8 cellular contexts compared by ENCODE assay signal in the genomic region with DNA sequence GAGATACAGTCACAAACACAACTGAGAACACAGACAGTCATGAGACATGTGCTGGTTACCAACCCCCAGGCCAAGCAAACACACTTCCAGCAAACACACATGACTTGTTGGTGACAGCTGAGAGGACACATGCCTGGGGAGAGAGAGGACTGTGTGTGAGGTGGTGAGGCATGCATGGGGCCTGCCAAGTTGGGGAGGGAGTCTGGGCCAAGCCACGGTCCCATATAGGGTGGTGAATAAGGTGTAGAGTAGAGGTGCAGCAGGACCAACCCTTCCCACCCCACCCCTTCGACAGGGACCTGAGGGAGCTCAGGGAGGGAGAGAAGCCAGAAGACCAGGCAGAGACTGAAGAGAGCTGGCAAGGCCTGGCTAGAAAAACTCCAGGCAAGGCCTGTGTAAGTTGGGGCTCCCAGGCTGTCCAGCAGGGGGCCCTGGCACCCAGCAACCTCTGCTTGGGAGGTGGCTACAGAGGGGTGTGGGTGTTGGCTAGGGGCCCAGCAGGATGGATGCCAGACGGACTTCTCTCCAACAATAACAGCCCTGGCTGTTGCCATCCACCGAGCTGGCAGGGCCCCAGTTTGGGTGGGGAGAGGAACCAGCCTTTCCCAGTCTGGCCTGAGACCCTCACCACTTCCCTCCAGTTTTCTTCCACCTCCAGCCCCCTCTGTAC. TPM values are rescaled to one million over a fixed set of nuclear protein-coding genes. Genes with fewer than 3 reads are reported as not detected.
DNase-seq lines count a peak whose midpoint lies in the region; ATAC-seq, FAIRE-seq and TF ChIP-seq lines count a peak whose summit lies in the region.

No MANE protein-coding gene starts in this region.

- H3K9me3 Mint-ChIP-seq in activated naive CD8-positive, alpha-beta T cell treated with anti-CD3 and anti-CD28 coated beads, Interleukin-2, amount 10 ng/mL, durations not matched to agents 7 days and 5 days: no peaks in the 10 kb centered on the region

- in situ Hi-C loops in Caki2 (cut with HindIII; ENCODE audit: low pct_unique_long_range_greater_than_20kb, low sequenced_read_pairs): no loop called here

- intact Hi-C loops in Right ventricle myocardium inferior (cut with DNase I) (loop anchor here (1.0 to 10.0 kb wide), 2 partner anchors 13 to 447 kb away; a partner anchor contains a TSS), prostate gland (cut with DNase I) (no loop called here)

- no peak overlapping the region for H3K4me3 ChIP-seq in MG63
- no peak overlapping the region for H3K4me3 ChIP-seq in prostate gland

- peaks cover 17% of the 10 kb centered on the region for H3K4me1 ChIP-seq in prostate gland (replicated peaks)

- no peak overlapping the region for H3K4me3 Mint-ChIP-seq in activated naive CD8-positive, alpha-beta T cell treated with anti-CD3 and anti-CD28 coated beads, Interleukin-2, amount 10 ng/mL, durations not matched to agents 7 days and 5 days

- no peaks in the 10 kb centered on the region for H3K36me3 Mint-ChIP-seq in activated naive CD8-positive, alpha-beta T cell treated with anti-CD3 and anti-CD28 coated beads, Interleukin-2, amount 10 ng/mL, durations not matched to agents 7 days and 5 days

- ATAC-seq in GM21526 (IDR thresholded peaks at IDR 0.05; ENCODE audit: low FRiP score, unreplicated experiment) (peak; percentile 49), SK-N-SH treated with all-trans-retinoic acid at 6 μM for 48 hours (peak; percentile 78), Right ventricle myocardium inferior (peak; percentile 62)
- peak; percentile 65 for ATAC-seq in activated naive CD8-positive, alpha-beta T cell treated with anti-CD3 and anti-CD28 coated beads, Interleukin-2, amount 10 ng/mL, durations not matched to agents 7 days and 5 days (ENCODE audit: low read depth)

- H3K27me3 ChIP-seq in MG63 (no peaks in the 10 kb centered on the region), prostate gland (replicated peaks; ENCODE audit: insufficient read depth) (no peaks in the 10 kb centered on the region)

- no peak for TF ChIP-seq POLR2A in prostate gland (IDR thresholded peaks at IDR 0.05)

- FAIRE-seq in urothelium cell line (lab: Jason Lieb, UNC): no peak

- peak; percentile 39 to 92 (median 72) for TF ChIP-seq CTCF in prostate gland (IDR thresholded peaks at IDR 0.05)

- peaks cover 37% of the 10 kb centered on the region for H3K4me1 Mint-ChIP-seq in activated naive CD8-positive, alpha-beta T cell treated with anti-CD3 and anti-CD28 coated beads, Interleukin-2, amount 10 ng/mL, durations not matched to agents 7 days and 5 days

- POLR2A ChIA-PET in activated naive CD8-positive, alpha-beta T cell treated with anti-CD3 and anti-CD28 coated beads, Interleukin-2, amount 10 ng/mL, durations not matched to agents 7 days and 5 days (lab: Charles Lee): interaction anchor here (5.6 kb wide), 1 partner anchor 26 kb away, joined by 44 read pairs; a partner anchor contains a TSS

- 23% methylated on average over 4 of the region's 4 CpGs for WGBS in prostate gland

- peak overlapping the region; percentile 78 to 89 for H3K27ac ChIP-seq in prostate gland

- H3K27ac Mint-ChIP-seq in activated naive CD8-positive, alpha-beta T cell treated with anti-CD3 and anti-CD28 coated beads, Interleukin-2, amount 10 ng/mL, durations not matched to agents 7 days and 5 days: peak overlapping the region; percentile 12

- peaks cover 11% of the 10 kb centered on the region for H3K27me3 Mint-ChIP-seq in activated naive CD8-positive, alpha-beta T cell treated with anti-CD3 and anti-CD28 coated beads, Interleukin-2, amount 10 ng/mL, durations not matched to agents 7 days and 5 days

- no peaks in the 10 kb centered on the region for H3K9me3 ChIP-seq in MG63
- no peaks in the 10 kb centered on the region for H3K9me3 ChIP-seq in prostate gland

- H3K36me3 ChIP-seq in MG63: peaks cover 10% of the 10 kb centered on the region
- no peaks in the 10 kb centered on the region for H3K36me3 ChIP-seq in prostate gland

- DNase-seq in Caki2 (ENCODE audit: low read depth): peak; percentile 87
- DNase-seq in MG63: peak; percentile 100
- peak; percentile 80 for DNase-seq in activated naive CD8-positive, alpha-beta T cell treated with anti-CD3 and anti-CD28 coated beads, Interleukin-2, amount 10 ng/mL, durations not matched to agents 7 days and 5 days
- DNase-seq in Right ventricle myocardium inferior (ENCODE audit: missing footprints): peak; percentile 92
- peak; percentile 88 for DNase-seq in prostate gland (ENCODE audit: low spot score)
- DNase-seq in urothelium cell line (ENCODE audit: low spot score): peak; percentile 85

TF ChIP-seq in SK-N-SH treated with all-trans-retinoic acid at 6 μM for 48 hours, 23 proteins besides CTCF, POLR2A, EP300 and RAD21:
- TF ChIP-seq ZFP3 (CRISPR knock-in tag; IDR thresholded peaks at IDR 0.05): 0 out of 2 replicates have a peak, but pooled peaks have one; percentile 35
- no peak for TF ChIP-seq OSR1 (CRISPR knock-in tag; IDR thresholded peaks at IDR 0.05)
- TF ChIP-seq, protein P1, sequence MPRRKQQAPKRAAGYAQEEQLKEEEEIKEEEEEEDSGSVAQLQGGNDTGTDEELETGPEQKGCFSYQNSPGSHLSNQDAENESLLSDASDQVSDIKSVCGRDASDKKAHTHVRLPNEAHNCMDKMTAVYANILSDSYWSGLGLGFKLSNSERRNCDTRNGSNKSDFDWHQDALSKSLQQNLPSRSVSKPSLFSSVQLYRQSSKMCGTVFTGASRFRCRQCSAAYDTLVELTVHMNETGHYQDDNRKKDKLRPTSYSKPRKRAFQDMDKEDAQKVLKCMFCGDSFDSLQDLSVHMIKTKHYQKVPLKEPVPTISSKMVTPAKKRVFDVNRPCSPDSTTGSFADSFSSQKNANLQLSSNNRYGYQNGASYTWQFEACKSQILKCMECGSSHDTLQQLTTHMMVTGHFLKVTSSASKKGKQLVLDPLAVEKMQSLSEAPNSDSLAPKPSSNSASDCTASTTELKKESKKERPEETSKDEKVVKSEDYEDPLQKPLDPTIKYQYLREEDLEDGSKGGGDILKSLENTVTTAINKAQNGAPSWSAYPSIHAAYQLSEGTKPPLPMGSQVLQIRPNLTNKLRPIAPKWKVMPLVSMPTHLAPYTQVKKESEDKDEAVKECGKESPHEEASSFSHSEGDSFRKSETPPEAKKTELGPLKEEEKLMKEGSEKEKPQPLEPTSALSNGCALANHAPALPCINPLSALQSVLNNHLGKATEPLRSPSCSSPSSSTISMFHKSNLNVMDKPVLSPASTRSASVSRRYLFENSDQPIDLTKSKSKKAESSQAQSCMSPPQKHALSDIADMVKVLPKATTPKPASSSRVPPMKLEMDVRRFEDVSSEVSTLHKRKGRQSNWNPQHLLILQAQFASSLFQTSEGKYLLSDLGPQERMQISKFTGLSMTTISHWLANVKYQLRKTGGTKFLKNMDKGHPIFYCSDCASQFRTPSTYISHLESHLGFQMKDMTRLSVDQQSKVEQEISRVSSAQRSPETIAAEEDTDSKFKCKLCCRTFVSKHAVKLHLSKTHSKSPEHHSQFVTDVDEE (CRISPR knock-in tag; IDR thresholded peaks at IDR 0.05): peak; percentile 54; the same call in 1 of the 2 replicates

RNA-seq across cellular contexts. Expression of a gene that starts 2.0 kb away (rescaled TPM):
- total RNA-seq in Caki2 (2014; rRNA removed; shearing (Covaris generic); ENCODE audit: low replicate concordance): 47.6 and 55.5 TPM in 2 replicates
- 118 and 130 TPM in 2 replicates for total RNA-seq in MG63 (2014; rRNA removed; shearing (Covaris generic); ENCODE audit: low replicate concordance)
- 10 to 100 TPM; 22.5 to 24.0 TPM for total RNA-seq in activated naive CD8-positive, alpha-beta T cell treated with anti-CD3 and anti-CD28 coated beads, Interleukin-2, amount 10 ng/mL, durations not matched to agents 7 days and 5 days
- 170 TPM for total RNA-seq in Right ventricle myocardium inferior
- 10 to 100 TPM; 18.5 to 58.9 TPM for total RNA-seq in prostate gland

RNA-seq across cellular contexts. Expression of a gene that starts 4.7 kb away (rescaled TPM):
- not detected in 2 replicates for total RNA-seq in Caki2 (2014; rRNA removed; shearing (Covaris generic); ENCODE audit: low replicate concordance)
- not detected in 2 replicates for total RNA-seq in MG63 (2014; rRNA removed; shearing (Covaris generic); ENCODE audit: low replicate concordance)
- not detected for total RNA-seq in activated naive CD8-positive, alpha-beta T cell treated with anti-CD3 and anti-CD28 coated beads, Interleukin-2, amount 10 ng/mL, durations not matched to agents 7 days and 5 days
- total RNA-seq in Right ventricle myocardium inferior: not detected
- total RNA-seq in prostate gland: not detected

RNA-seq across cellular contexts. Expression of a gene that starts 25.5 kb away (rescaled TPM):
- total RNA-seq in Caki2 (2014; rRNA removed; shearing (Covaris generic); ENCODE audit: low replicate concordance): 807 and 852 TPM in 2 replicates
- 5,432 and 5,573 TPM in 2 replicates for total RNA-seq in MG63 (2014; rRNA removed; shearing (Covaris generic); ENCODE audit: low replicate concordance)
- 100 to 1,000 TPM; 453 to 466 TPM for total RNA-seq in activated naive CD8-positive, alpha-beta T cell treated with anti-CD3 and anti-CD28 coated beads, Interleukin-2, amount 10 ng/mL, durations not matched to agents 7 days and 5 days
- total RNA-seq in Right ventricle myocardium inferior: 867 TPM
- 100 to 1,000 TPM; 650 to 805 TPM for total RNA-seq in prostate gland

RNA-seq across cellular contexts. Expression of a gene that starts 35.9 kb away (rescaled TPM):
- total RNA-seq in Caki2 (2014; rRNA removed; shearing (Covaris generic); ENCODE audit: low replicate concordance): 203 and 221 TPM in 2 replicates
- 386 and 631 TPM in 2 replicates for total RNA-seq in MG63 (2014; rRNA removed; shearing (Covaris generic); ENCODE audit: low replicate concordance)
- total RNA-seq in activated naive CD8-positive, alpha-beta T cell treated with anti-CD3 and anti-CD28 coated beads, Interleukin-2, amount 10 ng/mL, durations not matched to agents 7 days and 5 days: 10 to 100 TPM; 28.4 TPM
- total RNA-seq in Right ventricle myocardium inferior (21.3 TPM), prostate gland (10 to 100 TPM; 44.5 to 59.9 TPM)

RNA-seq across cellular contexts. Expression of a gene that starts 43.9 kb away (rescaled TPM):
- 24.7 and 33.4 TPM in 2 replicates for total RNA-seq in Caki2 (2014; rRNA removed; shearing (Covaris generic); ENCODE audit: low replicate concordance)
- total RNA-seq in MG63 (2014; rRNA removed; shearing (Covaris generic); ENCODE audit: low replicate concordance): 24.4 and 35.2 TPM in 2 replicates
- total RNA-seq in activated naive CD8-positive, alpha-beta T cell treated with anti-CD3 and anti-CD28 coated beads, Interleukin-2, amount 10 ng/mL, durations not matched to agents 7 days and 5 days: 10 to 100 TPM; 14.0 to 14.3 TPM
- 2.4 TPM for total RNA-seq in Right ventricle myocardium inferior
- total RNA-seq in prostate gland: 10 to 100 TPM; 20.8 to 34.4 TPM
